14 cellular contexts compared by ENCODE assay signal in genomic region chr10:36802523-36803153, GRCh38.
DNase-seq lines count a peak whose midpoint lies in the region; ATAC-seq, FAIRE-seq and TF ChIP-seq lines count a peak whose summit lies in the region.
"Had no signal": no experiment of that assay in that cellular context is flagged by ENCODE, and none has a peak within 500 bp of the region (broad histone marks: within the 10 kb centered on the region; RNA-seq: fewer than 3 reads in every experiment).

No MANE protein-coding gene starts in this region.

- H4K20me1 ChIP-seq in HepG2 (ENCODE audit: insufficient read depth, low read length): no peaks in the 10 kb centered on the region

- H3K27me3 Mint-ChIP-seq in activated naive CD8-positive, alpha-beta T cell treated with anti-CD3 and anti-CD28 coated beads for 36 hours: no peaks in the 10 kb centered on the region

- no peaks in the 10 kb centered on the region for H3K9me3 Mint-ChIP-seq in activated naive CD8-positive, alpha-beta T cell treated with anti-CD3 and anti-CD28 coated beads for 36 hours

- TF ChIP-seq CTCF in esophagus muscularis mucosa (IDR thresholded peaks at IDR 0.05) (no peak), HepG2 (CRISPR knock-in tag; IDR thresholded peaks at IDR 0.05) (no peak)

- POLR2A ChIA-PET in HepG2 (lab: Yijun Ruan, JAX): no interaction called here

- no TSS peak for BruUV-seq in HepG2 (replicated peaks; lab: Mats Ljungman, UMichigan)

- no peak overlapping the region for H3K4me2 ChIP-seq in HepG2 (ENCODE audit: low read depth, low read length)

- no peak for TF ChIP-seq RAD21 in HepG2 (CRISPR knock-in tag; IDR thresholded peaks at IDR 0.05)

- H3K4me1 ChIP-seq in esophagus muscularis mucosa (peaks cover 10 to 41% (median 35%) of the 10 kb centered on the region in 4 donors), muscle layer of colon (ENCODE audit: insufficient read depth, low read length) (peaks cover 26% of the 10 kb centered on the region), HepG2 (ENCODE audit: insufficient read depth, low read length) (no peaks in the 10 kb centered on the region)
- H3K4me1 ChIP-seq: Peyer's patch had no signal

- peak; percentile 92 for ATAC-seq in Right ventricle myocardium superior (ENCODE audit: poor library complexity)
- no peak; the same call in 2 of the 3 replicates for ATAC-seq in HepG2

- CTCF ChIA-PET in HepG2 (lab: Yijun Ruan, JAX; ENCODE audit: low intra/inter-chr PET ratio, low total read pairs): no interaction called here

- intact Hi-C loops in Right ventricle myocardium superior (cut with DNase I) (no loop called here), cardiac septum (cut with DNase I) (no loop called here), esophagus muscularis mucosa (cut with DNase I) (no loop called here), HepG2 (cut with micrococcal nuclease; ENCODE audit: unreplicated experiment) (no loop called here)

- no peaks in the 10 kb centered on the region for H3K27me3 ChIP-seq in esophagus muscularis mucosa
- no peaks in the 10 kb centered on the region for H3K27me3 ChIP-seq in muscle layer of colon (ENCODE audit: control insufficient read depth in 1 of 2, insufficient read depth in 2 of 2, low read length in 2 of 2)
- no peaks in the 10 kb centered on the region; a peak in 1 of 5 replicates for H3K27me3 ChIP-seq in HepG2 (ENCODE audit: control insufficient read depth in 1 of 2, insufficient read depth in 2 of 2, low read length in 2 of 2)
- H3K27me3 ChIP-seq: cardiac muscle cell, Peyer's patch had no signal

- H3K27ac ChIP-seq in esophagus muscularis mucosa (replicated peaks in 1 of 4) (peak overlapping the region; percentile 7 to 66 (median 62)), muscle layer of colon (ENCODE audit: low read depth, low read length) (peak overlapping the region; percentile 70), HepG2 (ENCODE audit: extremely low read length, insufficient read depth, low read length) (no peak overlapping the region)
- H3K27ac ChIP-seq: cardiac muscle cell, Peyer's patch had no signal

- FAIRE-seq in HepG2 (lab: Jason Lieb, UNC): no peak
- FAIRE-seq: A204.1 had no signal

- in situ Hi-C loops in HepG2 (cut with HindIII; ENCODE audit: extremely low pct_ligation_motif_present, low pct_unique_long_range_greater_than_20kb): no loop called here

- H3K79me2 ChIP-seq in HepG2 (ENCODE audit: insufficient read depth, low read length): no peaks in the 10 kb centered on the region

- no peak overlapping the region for H3K4me3 Mint-ChIP-seq in activated naive CD8-positive, alpha-beta T cell treated with anti-CD3 and anti-CD28 coated beads for 36 hours

- H2AFZ ChIP-seq in HepG2 (ENCODE audit: low read length): no peak overlapping the region

- H3K9me3 ChIP-seq in esophagus muscularis mucosa (no peaks in the 10 kb centered on the region), muscle layer of colon (ENCODE audit: low read length) (no peaks in the 10 kb centered on the region), HepG2 (ENCODE audit: low read length) (no peaks in the 10 kb centered on the region)
- H3K9me3 ChIP-seq: Peyer's patch had no signal

- 30% methylated on average over 8 of the region's 11 CpGs for WGBS in esophagus muscularis mucosa
- 15% methylated on average over 10 of the region's 11 CpGs for WGBS in HepG2 (ENCODE audit: low lambda C conversion rate)

- H3K36me3 ChIP-seq in esophagus muscularis mucosa (no peaks in the 10 kb centered on the region), muscle layer of colon (ENCODE audit: insufficient read depth, low read length) (no peaks in the 10 kb centered on the region), HepG2 (replicated peaks in 1 of 2; ENCODE audit: control insufficient read depth in 1 of 2, insufficient read depth in 2 of 2, low read length in 2 of 2) (no peaks in the 10 kb centered on the region)
- H3K36me3 ChIP-seq: cardiac muscle cell, Peyer's patch had no signal

- TF ChIP-seq EP300 in esophagus muscularis mucosa (IDR thresholded peaks at IDR 0.05): no peak
- no peak for TF ChIP-seq EP300 in HepG2 (IDR thresholded peaks at IDR 0.05; ENCODE audit: low read depth in 2 of 2, low read length in 2 of 2)
- TF ChIP-seq EP300 in HepG2 (CRISPR knock-in tag; IDR thresholded peaks at IDR 0.05; ENCODE audit: borderline replicate concordance): no peak

- H3K4me3 ChIP-seq in esophagus muscularis mucosa (no peak overlapping the region), muscle layer of colon (ENCODE audit: low read depth in 1 of 2, low read length in 2 of 2) (peak overlapping the region; percentile 21 to 22), HepG2 (replicated peaks in 1 of 3; ENCODE audit: insufficient read depth in 1 of 3, low read depth in 2 of 3, low read length in 3 of 3) (no peak overlapping the region)
- H3K4me3 ChIP-seq: cardiac muscle cell, Peyer's patch had no signal

- H3K27ac Mint-ChIP-seq in activated naive CD8-positive, alpha-beta T cell treated with anti-CD3 and anti-CD28 coated beads for 36 hours: no peak overlapping the region

- TF ChIP-seq POLR2A in esophagus muscularis mucosa (IDR thresholded peaks at IDR 0.05; ENCODE audit: low read depth): no peak
- no peak for TF ChIP-seq POLR2A in HepG2 (IDR thresholded peaks at IDR 0.05; ENCODE audit: insufficient read depth in 1 of 2, low read depth in 2 of 2, low read length in 2 of 2)

- H3K36me3 Mint-ChIP-seq in activated naive CD8-positive, alpha-beta T cell treated with anti-CD3 and anti-CD28 coated beads for 36 hours: no peaks in the 10 kb centered on the region

- H3K4me1 Mint-ChIP-seq in activated naive CD8-positive, alpha-beta T cell treated with anti-CD3 and anti-CD28 coated beads for 36 hours: no peaks in the 10 kb centered on the region

- no peak overlapping the region for H3K9ac ChIP-seq in muscle layer of colon (ENCODE audit: low read length)
- H3K9ac ChIP-seq in HepG2 (ENCODE audit: insufficient read depth, low read depth, low read length): no peak overlapping the region

- peak; percentile 54 for DNase-seq in Right ventricle myocardium superior
- DNase-seq in cardiac septum (ENCODE audit: low spot score): no peak
- no peak for DNase-seq in esophagus muscularis mucosa (ENCODE audit: extremely low spot score)
- no peak for DNase-seq in HepG2 (ENCODE audit: low spot score)
- no peak for DNase-seq in NCI-H1436 (lab: John Stamatoyannopoulos, UW)
- no peak for DNase-seq in midbrain (lab: John Stamatoyannopoulos, UW)
- DNase-seq in activated naive CD8-positive, alpha-beta T cell treated with anti-CD3 and anti-CD28 coated beads for 36 hours: no peak
- DNase-seq: DND-41; NCI-H187; Peyer's patch; stimulated activated CD8-positive, alpha-beta memory T cell treated with anti-CD3 and anti-CD28 coated beads, Interleukin-4, amount 100 ng/mL, for 48 hours had no signal

TF ChIP-seq in HepG2, 621 proteins besides CTCF, POLR2A, EP300 and RAD21:
- TF ChIP-seq ZNF672 (CRISPR knock-in tag; IDR thresholded peaks at IDR 0.05): no peak
- TF ChIP-seq HCFC1 (IDR thresholded peaks at IDR 0.05; ENCODE audit: low read depth, low read length): no peak
- TF ChIP-seq, protein P1, sequence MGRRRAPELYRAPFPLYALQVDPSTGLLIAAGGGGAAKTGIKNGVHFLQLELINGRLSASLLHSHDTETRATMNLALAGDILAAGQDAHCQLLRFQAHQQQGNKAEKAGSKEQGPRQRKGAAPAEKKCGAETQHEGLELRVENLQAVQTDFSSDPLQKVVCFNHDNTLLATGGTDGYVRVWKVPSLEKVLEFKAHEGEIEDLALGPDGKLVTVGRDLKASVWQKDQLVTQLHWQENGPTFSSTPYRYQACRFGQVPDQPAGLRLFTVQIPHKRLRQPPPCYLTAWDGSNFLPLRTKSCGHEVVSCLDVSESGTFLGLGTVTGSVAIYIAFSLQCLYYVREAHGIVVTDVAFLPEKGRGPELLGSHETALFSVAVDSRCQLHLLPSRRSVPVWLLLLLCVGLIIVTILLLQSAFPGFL (CRISPR knock-in tag; IDR thresholded peaks at IDR 0.05): no peak
- TF ChIP-seq ZFX (CRISPR knock-in tag; IDR thresholded peaks at IDR 0.05; ENCODE audit: low read depth): no peak
- no peak for TF ChIP-seq MEF2D (CRISPR knock-in tag; IDR thresholded peaks at IDR 0.05)
- TF ChIP-seq, protein P2, sequence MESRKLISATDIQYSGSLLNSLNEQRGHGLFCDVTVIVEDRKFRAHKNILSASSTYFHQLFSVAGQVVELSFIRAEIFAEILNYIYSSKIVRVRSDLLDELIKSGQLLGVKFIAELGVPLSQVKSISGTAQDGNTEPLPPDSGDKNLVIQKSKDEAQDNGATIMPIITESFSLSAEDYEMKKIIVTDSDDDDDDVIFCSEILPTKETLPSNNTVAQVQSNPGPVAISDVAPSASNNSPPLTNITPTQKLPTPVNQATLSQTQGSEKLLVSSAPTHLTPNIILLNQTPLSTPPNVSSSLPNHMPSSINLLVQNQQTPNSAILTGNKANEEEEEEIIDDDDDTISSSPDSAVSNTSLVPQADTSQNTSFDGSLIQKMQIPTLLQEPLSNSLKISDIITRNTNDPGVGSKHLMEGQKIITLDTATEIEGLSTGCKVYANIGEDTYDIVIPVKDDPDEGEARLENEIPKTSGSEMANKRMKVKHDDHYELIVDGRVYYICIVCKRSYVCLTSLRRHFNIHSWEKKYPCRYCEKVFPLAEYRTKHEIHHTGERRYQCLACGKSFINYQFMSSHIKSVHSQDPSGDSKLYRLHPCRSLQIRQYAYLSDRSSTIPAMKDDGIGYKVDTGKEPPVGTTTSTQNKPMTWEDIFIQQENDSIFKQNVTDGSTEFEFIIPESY (CRISPR knock-in tag; IDR thresholded peaks at IDR 0.05): no peak
- TF ChIP-seq CHD2 (IDR thresholded peaks at IDR 0.05; ENCODE audit: low read depth, low read length): no peak
- no peak for TF ChIP-seq ZNF335 (CRISPR knock-in tag; IDR thresholded peaks at IDR 0.05)
- no peak for TF ChIP-seq TOE1 (CRISPR knock-in tag; IDR thresholded peaks at IDR 0.05)
- no peak for TF ChIP-seq XRCC5 (optimal IDR thresholded peaks at IDR 0.05; ENCODE audit: low read length)
- no peak for TF ChIP-seq ZNF615 (CRISPR knock-in tag; IDR thresholded peaks at IDR 0.05; ENCODE audit: borderline replicate concordance)

Comparison
In these comparisons a context has a peak if more than half of its experiments do, and no peak if none do; other contexts are left out.
1. H3K4me3 ChIP-seq: peak in muscle layer of colon (2 of 2); none in esophagus muscularis mucosa (0 of 4) and HepG2 (0 of 3).